ENCODE assay signal across 3 cellular contexts in genomic region chr6:116256694-116257093, GRCh38.
TF ChIP-seq lines count a peak whose summit lies in the region.

No MANE protein-coding gene starts in this region.

TF ChIP-seq in IMR-90, 13 proteins besides CTCF, POLR2A, EP300 and RAD21:
- TF ChIP-seq RCOR1 (IDR thresholded peaks at IDR 0.05; ENCODE audit: insufficient replicate concordance, low read length) (no peak), MAFK (IDR thresholded peaks at IDR 0.05; ENCODE audit: low read depth, low read length) (peak; percentile 31; the same call in 1 of the 2 replicates)

TF ChIP-seq in K562, 482 proteins besides CTCF, POLR2A, EP300 and RAD21:
- TF ChIP-seq TRIM28 (IDR thresholded peaks at IDR 0.05) (no peak), RBM15 (IDR thresholded peaks at IDR 0.05; ENCODE audit: insufficient read depth, low read length) (no peak), HDGF (IDR thresholded peaks at IDR 0.05) (no peak), SRF (CRISPR knock-in tag; IDR thresholded peaks at IDR 0.05) (no peak), NONO (IDR thresholded peaks at IDR 0.05; ENCODE audit: low read depth in 2 of 2, low read length in 1 of 2) (0 out of 4 replicates have a peak, but pooled peaks of 1 of the 2 experiments have one; percentile 7), ZNF316 (IDR thresholded peaks at IDR 0.05) (peak; percentile 72)

TF ChIP-seq in neural cell, 6 proteins besides CTCF, POLR2A, EP300 and RAD21:
- TF ChIP-seq TAF1 (IDR thresholded peaks at IDR 0.05; ENCODE audit: low read depth) (no peak), MXI1 (conservative IDR thresholded peaks at IDR 0.05; ENCODE audit: poor library complexity, severe bottlenecking) (no peak), EZH2 (IDR thresholded peaks at IDR 0.05; ENCODE audit: borderline replicate concordance, insufficient read depth, low read length, poor library complexity, severe bottlenecking) (no peak), SMC3 (conservative IDR thresholded peaks at IDR 0.05; ENCODE audit: poor library complexity) (no peak), REST (IDR thresholded peaks at IDR 0.05; ENCODE audit: borderline replicate concordance) (no peak), POLR2AphosphoS5 (IDR thresholded peaks at IDR 0.05) (no peak)
